In the genomic region with DNA sequence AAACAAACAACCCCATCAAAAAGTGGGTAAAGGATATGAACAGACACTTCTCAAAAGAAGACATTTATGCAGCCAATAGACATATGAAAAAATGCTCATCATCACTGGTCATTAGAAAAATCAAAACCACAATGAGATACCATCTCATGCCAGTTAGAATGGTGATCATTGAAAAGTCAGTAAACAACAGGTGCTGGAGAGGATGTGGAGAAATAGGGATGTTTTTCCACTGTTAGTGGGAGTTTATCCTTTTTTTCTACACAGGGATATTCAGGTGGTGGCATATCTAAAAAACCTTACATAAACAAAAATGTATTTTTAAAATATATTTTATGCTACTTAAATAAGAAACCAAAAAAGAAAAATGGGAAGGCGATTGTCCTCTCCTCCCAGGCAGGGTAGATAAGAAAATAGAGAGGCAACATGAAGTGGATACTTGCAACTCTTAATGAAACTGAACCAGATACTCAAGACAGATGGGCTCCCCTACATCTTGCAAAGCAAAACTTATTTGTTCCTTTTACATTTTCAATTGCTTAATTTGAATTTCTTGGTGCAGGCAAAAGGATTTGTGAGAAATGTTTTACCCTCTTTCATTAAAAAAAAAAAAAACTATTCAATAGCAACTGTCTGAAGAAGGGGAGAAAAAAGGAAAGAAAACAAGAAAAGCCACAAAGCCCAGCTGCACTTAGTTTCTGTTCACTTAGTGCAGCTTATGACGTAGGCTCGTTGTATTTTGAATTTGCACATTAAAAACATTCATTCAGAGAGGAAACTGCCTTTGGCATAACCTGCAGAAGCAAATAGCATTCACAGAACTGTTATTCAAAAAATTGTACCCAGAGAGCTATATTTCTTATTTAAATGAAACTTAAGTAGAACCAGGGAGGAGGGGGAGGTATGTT, we compare ENCODE assay signal across 9 cellular contexts. TPM values are rescaled to one million over a fixed set of nuclear protein-coding genes. Genes with fewer than 3 reads are reported as not detected.
DNase-seq lines count a peak whose midpoint lies in the region; ATAC-seq, FAIRE-seq and TF ChIP-seq lines count a peak whose summit lies in the region.
"Had no signal": no experiment of that assay in that cellular context is flagged by ENCODE, and none has a peak within 500 bp of the region (broad histone marks: within the 10 kb centered on the region; RNA-seq: fewer than 3 reads in every experiment).

No MANE protein-coding gene starts in this region.

- H2BK120ac ChIP-seq in mesenchymal stem cell (ENCODE audit: low read depth, low read length), result peak overlapping the region; percentile 85

- H3K27me3 ChIP-seq in mesenchymal stem cell (ENCODE audit: control insufficient read depth in 1 of 2, insufficient read depth in 1 of 2, low read length in 2 of 2), result no peaks in the 10 kb centered on the region

- H3K4me2 ChIP-seq in A549, result peak overlapping the region; percentile 5; the same call in 1 of the 3 replicates
- H3K4me2 ChIP-seq in mesenchymal stem cell (ENCODE audit: low read length, poor library complexity, severe bottlenecking), result no peak overlapping the region

- POLR2A ChIA-PET in A549 (lab: Yijun Ruan, JAX), result no interaction called here
- POLR2A ChIA-PET in activated CD4-positive, alpha-beta memory T cell treated with anti-CD3 and anti-CD28 coated beads, Interleukin-2, amount 10 ng/mL, durations not matched to agents 7 days and 5 days (lab: Charles Lee), result interaction anchor here (1.0 to 2.1 kb wide), 11 partner anchors 10 to 520 kb away, joined by 3 to 17 read pairs (median 5); partner anchors contain the start of genes RO60 and UCHL5

- H3K4me3 ChIP-seq in A549, result no peak overlapping the region
- H3K4me3 ChIP-seq in mesenchymal stem cell (ENCODE audit: insufficient read depth in 1 of 2, low read depth in 1 of 2, low read length in 2 of 2), result no peak overlapping the region

- H4K8ac ChIP-seq in mesenchymal stem cell (ENCODE audit: low read length), result no peak overlapping the region

- H3K9me3 ChIP-seq in A549, result 0 out of 3 replicates have a peak, but pooled peaks cover 3% of the 10 kb centered on the region
- no peaks in the 10 kb centered on the region for H3K9me3 ChIP-seq in mesenchymal stem cell (ENCODE audit: control insufficient read depth, low read length)

- H3K14ac ChIP-seq in mesenchymal stem cell (ENCODE audit: low read length in 2 of 2), result no peak overlapping the region

- H3K4ac ChIP-seq in mesenchymal stem cell (ENCODE audit: low read depth in 1 of 2, low read length in 2 of 2), result no peak overlapping the region

- H3K27me3 Mint-ChIP-seq in activated CD4-positive, alpha-beta memory T cell treated with anti-CD3 and anti-CD28 coated beads, Interleukin-2, amount 10 ng/mL, durations not matched to agents 7 days and 5 days, result no peaks in the 10 kb centered on the region

- DNase-seq in A549 (ENCODE audit: low read depth in 1 of 2, low spot score in 1 of 2), result no peak
- no peak for DNase-seq in activated CD4-positive, alpha-beta memory T cell treated with anti-CD3 and anti-CD28 coated beads, Interleukin-2, amount 10 ng/mL, durations not matched to agents 7 days and 5 days
- DNase-seq in mesenchymal stem cell, result peak; percentile 68
- DNase-seq in NCI-H1105 (lab: John Stamatoyannopoulos, UW), result no peak
- no peak for DNase-seq in posterior cingulate gyrus
- DNase-seq in NCI-H2029 (lab: John Stamatoyannopoulos, UW), result no peak

- H4K91ac ChIP-seq in mesenchymal stem cell (ENCODE audit: low read length), result no peak overlapping the region

- H2AK5ac ChIP-seq in mesenchymal stem cell (ENCODE audit: low read length, severe bottlenecking), result no peak overlapping the region

- 82% methylated on average over 3 of the region's 3 CpGs for WGBS in A549 (ENCODE audit: missing lambda C conversion rate)
- WGBS in mesenchymal stem cell, result 32% methylated on average over 2 of the region's 3 CpGs

- no peak overlapping the region for H2BK12ac ChIP-seq in mesenchymal stem cell (ENCODE audit: low read length in 2 of 2)

- H2BK5ac ChIP-seq in mesenchymal stem cell (ENCODE audit: low read depth, low read length, poor library complexity, severe bottlenecking), result no peak overlapping the region

- peak overlapping the region; percentile 20 for H3K4me3 Mint-ChIP-seq in activated CD4-positive, alpha-beta memory T cell treated with anti-CD3 and anti-CD28 coated beads, Interleukin-2, amount 10 ng/mL, durations not matched to agents 7 days and 5 days

- H3K9me3 Mint-ChIP-seq in activated CD4-positive, alpha-beta memory T cell treated with anti-CD3 and anti-CD28 coated beads, Interleukin-2, amount 10 ng/mL, durations not matched to agents 7 days and 5 days, result peaks cover 8% of the 10 kb centered on the region

- peaks cover 14% of the 10 kb centered on the region for H3K36me3 Mint-ChIP-seq in activated CD4-positive, alpha-beta memory T cell treated with anti-CD3 and anti-CD28 coated beads, Interleukin-2, amount 10 ng/mL, durations not matched to agents 7 days and 5 days (ENCODE audit: low read depth)

- no peak for TF ChIP-seq EP300 in A549 (IDR thresholded peaks at IDR 0.05)

- H2AFZ ChIP-seq in mesenchymal stem cell (ENCODE audit: low read depth, low read length), result no peak overlapping the region

- ATAC-seq in A549, result no peak
- ATAC-seq in GM19035 (IDR thresholded peaks at IDR 0.05; ENCODE audit: unreplicated experiment), result peak; percentile 87
- peak; percentile 83 for ATAC-seq in HG03135 (IDR thresholded peaks at IDR 0.05; ENCODE audit: unreplicated experiment)

- intact Hi-C loops in posterior cingulate gyrus (cut with DNase I), result no loop called here

- FAIRE-seq in A549 (lab: Jason Lieb, UNC), result no peak

- H2BK15ac ChIP-seq in mesenchymal stem cell (ENCODE audit: low read depth, poor library complexity, severe bottlenecking), result no peak overlapping the region

- CTCF ChIA-PET in A549 (lab: Yijun Ruan, JAX), result interaction anchor here (1.3 to 1.5 kb wide), 2 partner anchors 61 to 269 kb away, joined by 4 to 6 read pairs; no protein-coding TSS in a partner anchor
- CTCF ChIA-PET in activated CD4-positive, alpha-beta memory T cell treated with anti-CD3 and anti-CD28 coated beads, Interleukin-2, amount 10 ng/mL, durations not matched to agents 7 days and 5 days (lab: Charles Lee), result interaction anchor here (0.7 to 1.8 kb wide), 8 partner anchors 12 to 520 kb away, joined by 3 to 8 read pairs (median 4); no protein-coding TSS in a partner anchor

- no peaks in the 10 kb centered on the region for H3K79me1 ChIP-seq in mesenchymal stem cell (replicated peaks; ENCODE audit: low read length, poor library complexity, severe bottlenecking)

- H3K27ac Mint-ChIP-seq in activated CD4-positive, alpha-beta memory T cell treated with anti-CD3 and anti-CD28 coated beads, Interleukin-2, amount 10 ng/mL, durations not matched to agents 7 days and 5 days, result peak overlapping the region; percentile 83

- TF ChIP-seq POLR2A in A549 (IDR thresholded peaks at IDR 0.05; ENCODE audit: low read length), result no peak

- peaks cover 21% of the 10 kb centered on the region; the same call in 2 of the 3 replicates for H3K4me1 ChIP-seq in A549
- no peaks in the 10 kb centered on the region for H3K4me1 ChIP-seq in mesenchymal stem cell (ENCODE audit: control insufficient read depth, insufficient read depth, low read depth, low read length)

- H3K9ac ChIP-seq in mesenchymal stem cell (ENCODE audit: low read length), result peak overlapping the region; percentile 96

- H3K4me1 Mint-ChIP-seq in activated CD4-positive, alpha-beta memory T cell treated with anti-CD3 and anti-CD28 coated beads, Interleukin-2, amount 10 ng/mL, durations not matched to agents 7 days and 5 days, result peaks cover 69% of the 10 kb centered on the region

- no peak for TF ChIP-seq RAD21 in A549 (conservative IDR thresholded peaks at IDR 0.05 in 1 of 2, IDR thresholded peaks at IDR 0.05 in 1 of 2)

- TF ChIP-seq CTCF in A549 (IDR thresholded peaks at IDR 0.05), result no peak

- peak overlapping the region; percentile 29 to 79; a peak in 5 of 6 replicates for H3K27ac ChIP-seq in A549
- H3K27ac ChIP-seq in mesenchymal stem cell (ENCODE audit: low read length, poor library complexity, severe bottlenecking), result peak overlapping the region; percentile 93

- H3K18ac ChIP-seq in mesenchymal stem cell (ENCODE audit: low read depth in 1 of 2, low read length in 2 of 2), result no peak overlapping the region

- H3K36me3 ChIP-seq in mesenchymal stem cell (ENCODE audit: control insufficient read depth in 1 of 2, insufficient read depth in 2 of 2, low read depth in 1 of 2, low read length in 2 of 2), result no peaks in the 10 kb centered on the region

- no peak overlapping the region for H3K23ac ChIP-seq in mesenchymal stem cell (ENCODE audit: low read length in 2 of 2)

TF ChIP-seq in A549, 52 proteins besides CTCF, POLR2A, EP300 and RAD21:
- TF ChIP-seq, protein P1, sequence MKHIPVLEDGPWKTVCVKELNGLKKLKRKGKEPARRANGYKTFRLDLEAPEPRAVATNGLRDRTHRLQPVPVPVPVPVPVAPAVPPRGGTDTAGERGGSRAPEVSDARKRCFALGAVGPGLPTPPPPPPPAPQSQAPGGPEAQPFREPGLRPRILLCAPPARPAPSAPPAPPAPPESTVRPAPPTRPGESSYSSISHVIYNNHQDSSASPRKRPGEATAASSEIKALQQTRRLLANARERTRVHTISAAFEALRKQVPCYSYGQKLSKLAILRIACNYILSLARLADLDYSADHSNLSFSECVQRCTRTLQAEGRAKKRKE (CRISPR knock-in tag; IDR thresholded peaks at IDR 0.05; ENCODE audit: low read depth), result no peak
- no peak for TF ChIP-seq EHMT2 (IDR thresholded peaks at IDR 0.05; ENCODE audit: low read depth)

RNA-seq across cellular contexts. Expression of gene RGS1, which starts 36.9 kb away (rescaled TPM):
- polyA plus RNA-seq in A549 (2011; rRNA removed) (not detected in 2 replicates), A549 (2017; fragmentation: RNase III; extraction: RNeasy Plus Mini Kit Qiagen cat#74134 plus additional on column Dnase treatment) (not detected in 3 replicates)
- not detected in 2 replicates for polyA plus RNA-seq in A549 (2012; cell fraction: cytosol; rRNA removed)
- not detected in 2 replicates for polyA plus RNA-seq in A549 (2012; cell fraction: nucleus; rRNA removed)
- not detected in 2 replicates for polyA minus RNA-seq in A549 (2011; rRNA and poly(A)+ RNA removed)
- 10 to 100 TPM; 67.3 to 69.2 TPM for total RNA-seq in activated CD4-positive, alpha-beta memory T cell treated with anti-CD3 and anti-CD28 coated beads, Interleukin-2, amount 10 ng/mL, durations not matched to agents 7 days and 5 days
- 64.0 TPM for polyA plus RNA-seq in mesenchymal stem cell (2013, experiment 1 of 2)
- polyA plus RNA-seq in mesenchymal stem cell (2013, experiment 2 of 2), result 68.9 TPM
- total RNA-seq: epithelial cell of proximal tubule had no signal

Comparison
In these comparisons a context has a peak if more than half of its experiments do, and no peak if none do; other contexts are left out.
1. ATAC-seq: peak in GM19035 (single experiment) and HG03135 (single experiment); none in A549 (0 of 2).